ENCODE assay signal across 26 cellular contexts in genomic region chr3:37315669-37316068, GRCh38.
"Had no signal": no experiment of that assay in that cellular context is flagged by ENCODE, and none has a peak within 500 bp of the region (broad histone marks: within the 10 kb centered on the region; RNA-seq: fewer than 3 reads in every experiment).

No MANE protein-coding gene starts in this region.

- H3K9me3 Mint-ChIP-seq: activated CD4-positive, alpha-beta memory T cell treated with anti-CD3 and anti-CD28 coated beads, Interleukin-2, amount 10 ng/mL, durations not matched to agents 7 days and 5 days; activated CD4-positive, alpha-beta T cell treated with anti-CD3 and anti-CD28 coated beads, Interleukin-2, amount 10 ng/mL, durations not matched to agents 24 days and 14 days; activated naive CD4-positive, alpha-beta T cell treated with anti-CD3 and anti-CD28 coated beads, Interleukin-2, amount 10 ng/mL, durations not matched to agents 7 days and 5 days; activated naive CD8-positive, alpha-beta T cell treated with anti-CD3 and anti-CD28 coated beads, Interleukin-2, amount 50 U/mL, for 24 hours; activated T-cell treated with anti-CD3 and anti-CD28 coated beads, Interleukin-2, amount 50 U/mL, for 72 hours; nephron progenitor cell; stimulated activated naive CD8-positive, alpha-beta T cell treated with anti-CD3 and anti-CD28 coated beads, Interleukin-15, amount 100 ng/mL, for 72 hours had no signal

- H3K27ac ChIP-seq: cardiac muscle cell, gastrocnemius medialis, sigmoid colon, tibial artery had no signal

- H3K4me3 ChIP-seq: cardiac muscle cell, gastrocnemius medialis, sigmoid colon, tibial artery had no signal

- H3K27ac Mint-ChIP-seq: activated CD4-positive, alpha-beta memory T cell treated with anti-CD3 and anti-CD28 coated beads, Interleukin-2, amount 10 ng/mL, durations not matched to agents 7 days and 5 days; activated CD4-positive, alpha-beta T cell treated with anti-CD3 and anti-CD28 coated beads, Interleukin-2, amount 10 ng/mL, durations not matched to agents 24 days and 14 days; activated naive CD4-positive, alpha-beta T cell treated with anti-CD3 and anti-CD28 coated beads, Interleukin-2, amount 10 ng/mL, durations not matched to agents 7 days and 5 days; nephron progenitor cell had no signal

- H3K27me3 Mint-ChIP-seq: activated CD4-positive, alpha-beta memory T cell treated with anti-CD3 and anti-CD28 coated beads, Interleukin-2, amount 10 ng/mL, durations not matched to agents 7 days and 5 days; activated CD4-positive, alpha-beta T cell treated with anti-CD3 and anti-CD28 coated beads, Interleukin-2, amount 10 ng/mL, durations not matched to agents 24 days and 14 days; activated naive CD4-positive, alpha-beta T cell treated with anti-CD3 and anti-CD28 coated beads, Interleukin-2, amount 10 ng/mL, durations not matched to agents 7 days and 5 days; activated naive CD8-positive, alpha-beta T cell treated with anti-CD3 and anti-CD28 coated beads, Interleukin-2, amount 50 U/mL, for 24 hours; stimulated activated naive CD8-positive, alpha-beta T cell treated with anti-CD3 and anti-CD28 coated beads, Interleukin-15, amount 100 ng/mL, for 72 hours had no signal

- H3K9me3 ChIP-seq: gastrocnemius medialis, sigmoid colon, tibial artery had no signal

- H3K27me3 ChIP-seq: cardiac muscle cell, gastrocnemius medialis, sigmoid colon, tibial artery had no signal

- DNase-seq: activated CD4-positive, alpha-beta memory T cell treated with anti-CD3 and anti-CD28 coated beads, Interleukin-2, amount 10 ng/mL, durations not matched to agents 7 days and 5 days; activated CD4-positive, alpha-beta T cell treated with anti-CD3 and anti-CD28 coated beads, Interleukin-2, amount 10 ng/mL, durations not matched to agents 24 days and 14 days; activated effector memory CD4-positive, alpha-beta T cell treated with Interleukin-2 at 50 U/mL for 16 hours; activated naive CD4-positive, alpha-beta T cell treated with anti-CD3 and anti-CD28 coated beads, Interleukin-2, amount 10 ng/mL, durations not matched to agents 7 days and 5 days; activated naive CD8-positive, alpha-beta T cell treated with anti-CD3 and anti-CD28 coated beads, Interleukin-2, amount 50 U/mL, for 24 hours; activated T-cell treated with anti-CD3 and anti-CD28 coated beads, Interleukin-2, amount 50 U/mL, for 72 hours; dermis blood vessel endothelial cell; effector memory CD4-positive, alpha-beta T cell; gastrocnemius medialis; hippocampal formation; left ventricle myocardium superior; mammary epithelial cell; midbrain; nephron progenitor cell; nucleus accumbens; posterior cingulate gyrus; sigmoid colon; stimulated activated CD4-positive, alpha-beta T cell treated with anti-CD3 and anti-CD28 coated beads, Interleukin-4, amount 100 ng/mL, for 1 hour; stimulated activated naive CD8-positive, alpha-beta T cell treated with anti-CD3 and anti-CD28 coated beads, Interleukin-15, amount 100 ng/mL, for 72 hours; SW 1271; T-helper 2 cell; tibial artery had no signal

- FAIRE-seq: endothelial cell of umbilical vein had no signal

- ATAC-seq: activated CD4-positive, CD25-positive, alpha-beta regulatory T cell treated with anti-CD3 and anti-CD28 coated beads, Interleukin-2, amount 50 U/mL, for 24 hours; activated naive CD8-positive, alpha-beta T cell treated with anti-CD3 and anti-CD28 coated beads, Interleukin-2, amount 50 U/mL, for 24 hours; activated T-cell treated with anti-CD3 and anti-CD28 coated beads, Interleukin-2, amount 50 U/mL, for 72 hours; esophagus mucosa; gastrocnemius medialis; left ventricle myocardium superior; stimulated activated naive CD8-positive, alpha-beta T cell treated with anti-CD3 and anti-CD28 coated beads, Interleukin-15, amount 100 ng/mL, for 72 hours had no signal

- H3K4me3 Mint-ChIP-seq: activated CD4-positive, alpha-beta memory T cell treated with anti-CD3 and anti-CD28 coated beads, Interleukin-2, amount 10 ng/mL, durations not matched to agents 7 days and 5 days; activated CD4-positive, alpha-beta T cell treated with anti-CD3 and anti-CD28 coated beads, Interleukin-2, amount 10 ng/mL, durations not matched to agents 24 days and 14 days; activated naive CD4-positive, alpha-beta T cell treated with anti-CD3 and anti-CD28 coated beads, Interleukin-2, amount 10 ng/mL, durations not matched to agents 7 days and 5 days; activated naive CD8-positive, alpha-beta T cell treated with anti-CD3 and anti-CD28 coated beads, Interleukin-2, amount 50 U/mL, for 24 hours; activated T-cell treated with anti-CD3 and anti-CD28 coated beads, Interleukin-2, amount 50 U/mL, for 72 hours; nephron progenitor cell; stimulated activated naive CD8-positive, alpha-beta T cell treated with anti-CD3 and anti-CD28 coated beads, Interleukin-15, amount 100 ng/mL, for 72 hours had no signal
